23 cellular contexts compared by ENCODE assay signal in genomic region chr2:7626139-7626537, GRCh38.
"Had no signal": no experiment of that assay in that cellular context is flagged by ENCODE, and none has a peak within 500 bp of the region (broad histone marks: within the 10 kb centered on the region; RNA-seq: fewer than 3 reads in every experiment).

No MANE protein-coding gene starts in this region.

- H3K36me3 ChIP-seq: brain microvascular endothelial cell, colonic mucosa, MG63 had no signal

- H3K27me3 ChIP-seq: brain microvascular endothelial cell, colonic mucosa, MG63 had no signal

- H3K27me3 Mint-ChIP-seq: activated CD4-positive, alpha-beta memory T cell treated with anti-CD3 and anti-CD28 coated beads for 36 hours; activated CD4-positive, alpha-beta T cell treated with anti-CD3 and anti-CD28 coated beads for 36 hours; activated CD4-positive, alpha-beta T cell treated with anti-CD3 and anti-CD28 coated beads, Interleukin-2, amount 10 ng/mL, durations not matched to agents 7 days and 5 days; activated naive CD8-positive, alpha-beta T cell treated with anti-CD3 and anti-CD28 coated beads for 36 hours; central memory CD8-positive, alpha-beta T cell had no signal

- H3K4me3 ChIP-seq: colonic mucosa, MG63 had no signal

- H3K27ac Mint-ChIP-seq: activated CD4-positive, alpha-beta memory T cell treated with anti-CD3 and anti-CD28 coated beads for 36 hours; activated CD4-positive, alpha-beta T cell treated with anti-CD3 and anti-CD28 coated beads for 36 hours; activated CD4-positive, alpha-beta T cell treated with anti-CD3 and anti-CD28 coated beads, Interleukin-2, amount 10 ng/mL, durations not matched to agents 7 days and 5 days; activated naive CD8-positive, alpha-beta T cell treated with anti-CD3 and anti-CD28 coated beads for 36 hours had no signal

- H3K9me3 ChIP-seq: colonic mucosa, MG63 had no signal

- H3K27ac ChIP-seq: brain microvascular endothelial cell, colonic mucosa had no signal

- H3K9me3 Mint-ChIP-seq: activated CD4-positive, alpha-beta memory T cell treated with anti-CD3 and anti-CD28 coated beads for 36 hours had no signal

- H3K4me1 ChIP-seq: colonic mucosa had no signal

- H3K36me3 Mint-ChIP-seq: activated CD4-positive, alpha-beta memory T cell treated with anti-CD3 and anti-CD28 coated beads for 36 hours had no signal

- H3K4me3 Mint-ChIP-seq: activated CD4-positive, alpha-beta memory T cell treated with anti-CD3 and anti-CD28 coated beads for 36 hours; activated CD4-positive, alpha-beta T cell treated with anti-CD3 and anti-CD28 coated beads for 36 hours; activated CD4-positive, alpha-beta T cell treated with anti-CD3 and anti-CD28 coated beads, Interleukin-2, amount 10 ng/mL, durations not matched to agents 7 days and 5 days; activated naive CD8-positive, alpha-beta T cell treated with anti-CD3 and anti-CD28 coated beads for 36 hours; central memory CD8-positive, alpha-beta T cell had no signal

- ATAC-seq: activated CD4-positive, alpha-beta T cell treated with anti-CD3 and anti-CD28 coated beads for 36 hours had no signal

- H3K4me1 Mint-ChIP-seq: central memory CD8-positive, alpha-beta T cell had no signal

- DNase-seq: activated CD4-positive, alpha-beta memory T cell treated with anti-CD3 and anti-CD28 coated beads for 36 hours; activated CD4-positive, alpha-beta T cell treated with anti-CD3 and anti-CD28 coated beads for 36 hours; activated CD4-positive, alpha-beta T cell treated with anti-CD3 and anti-CD28 coated beads, Interleukin-2, amount 10 ng/mL, durations not matched to agents 7 days and 5 days; activated CD8-positive, alpha-beta memory T cell treated with anti-CD3 and anti-CD28 coated beads, Interleukin-2, amount 50 U/mL, for 4 hours; activated effector memory CD4-positive, alpha-beta T cell treated with Interleukin-2 at 50 U/mL for 16 hours; activated naive CD4-positive, alpha-beta T cell treated with anti-CD3 and anti-CD28 coated beads, Interleukin-2, amount 50 U/mL, for 16 hours; activated naive CD8-positive, alpha-beta T cell treated with anti-CD3 and anti-CD28 coated beads for 36 hours; activated T-cell treated with anti-CD3 and anti-CD28 coated beads, Interleukin-2, amount 50 U/mL, for 48 hours; amniotic stem cell; aorta; brain microvascular endothelial cell; colonic mucosa; MG63; NCI-H1048; NCI-H1105 treated with DMSO at 0.1 percent for 48 hours; NCI-H1436; NCI-H1694; NCI-H1930; NCI-H524 treated with DMSO at 0.1 percent for 48 hours; OCI-M1; Right ventricle myocardium superior; T1000 had no signal
